Comparison of ENCODE assay signal across 9 cellular contexts in the genomic region with DNA sequence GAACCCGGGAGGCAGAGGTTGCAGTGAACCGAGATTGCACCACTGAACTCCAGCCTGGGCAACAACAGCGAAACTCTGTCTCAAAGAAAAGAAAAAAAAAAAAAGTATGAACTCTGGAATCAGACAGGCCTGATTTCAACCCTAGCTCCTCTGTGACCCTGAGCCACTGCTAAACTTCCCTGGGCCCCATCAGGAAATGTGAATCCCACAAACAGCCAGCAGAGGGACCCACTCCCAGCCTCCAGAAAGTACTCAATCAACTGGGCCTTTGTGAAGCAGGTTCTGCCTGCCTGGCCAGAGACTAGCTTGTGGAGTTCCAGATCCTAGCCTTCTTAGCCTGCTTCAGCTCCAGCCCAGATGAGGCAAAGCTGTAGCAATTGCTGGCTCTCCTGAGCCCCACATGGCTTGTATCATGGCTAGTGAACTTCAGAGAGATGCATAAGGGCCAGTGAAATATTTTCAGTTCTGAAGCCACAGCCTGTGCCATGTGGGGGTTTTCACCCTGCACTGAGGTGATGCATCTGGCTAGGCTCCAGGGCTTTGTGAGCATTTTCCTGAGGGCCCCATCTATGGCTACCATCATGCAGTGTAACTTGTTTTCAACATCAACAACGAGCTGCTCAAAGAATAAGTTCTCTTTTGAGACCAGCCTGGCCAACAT. TPM values are rescaled to one million over a fixed set of nuclear protein-coding genes. Genes with fewer than 3 reads are reported as not detected.
A peak's percentile ranks its signal among the peaks of the same experiment; 100 is the strongest.
DNase-seq lines count a peak whose midpoint lies in the region; ATAC-seq and TF ChIP-seq lines count a peak whose summit lies in the region.
"Had no signal": no experiment of that assay in that cellular context is flagged by ENCODE, and none has a peak within 500 bp of the region (broad histone marks: within the 10 kb centered on the region; RNA-seq: fewer than 3 reads in every experiment).

No MANE protein-coding gene starts in this region.

- no peak overlapping the region for H2AK5ac ChIP-seq in mesenchymal stem cell (ENCODE audit: low read length, severe bottlenecking)

- H3K4me3 ChIP-seq in mesenchymal stem cell (ENCODE audit: insufficient read depth in 1 of 2, low read depth in 1 of 2, low read length in 2 of 2), result no peak overlapping the region
- no peak overlapping the region for H3K4me3 ChIP-seq in thyroid gland (replicated peaks in 1 of 3)
- H3K4me3 ChIP-seq: skin epidermis had no signal

- TF ChIP-seq POLR2A in thyroid gland (IDR thresholded peaks at IDR 0.05), result no peak

- H3K9me3 ChIP-seq in mesenchymal stem cell (ENCODE audit: control insufficient read depth, low read length), result no peaks in the 10 kb centered on the region
- H3K9me3 ChIP-seq in thyroid gland, result no peaks in the 10 kb centered on the region

- H3K4me2 ChIP-seq in mesenchymal stem cell (ENCODE audit: low read length, poor library complexity, severe bottlenecking), result no peak overlapping the region

- H3K23ac ChIP-seq in mesenchymal stem cell (ENCODE audit: low read length in 2 of 2), result no peak overlapping the region

- no peaks in the 10 kb centered on the region for H3K79me1 ChIP-seq in mesenchymal stem cell (replicated peaks; ENCODE audit: low read length, poor library complexity, severe bottlenecking)

- WGBS in mesenchymal stem cell, result 98% methylated on average over 4 of the region's 4 CpGs
- 72 to 100% methylated on average over 2 to 4 of the region's 4 CpGs for WGBS in thyroid gland, 2 donors

- H2BK120ac ChIP-seq in mesenchymal stem cell (ENCODE audit: low read depth, low read length), result no peak overlapping the region

- H3K36me3 ChIP-seq in mesenchymal stem cell (ENCODE audit: control insufficient read depth in 1 of 2, insufficient read depth in 2 of 2, low read depth in 1 of 2, low read length in 2 of 2) (no peaks in the 10 kb centered on the region), thyroid gland (no peaks in the 10 kb centered on the region)

- H3K27ac ChIP-seq in mesenchymal stem cell (ENCODE audit: low read length, poor library complexity, severe bottlenecking), result no peak overlapping the region
- H3K27ac ChIP-seq in thyroid gland, result no peak overlapping the region

- no peak overlapping the region for H3K14ac ChIP-seq in mesenchymal stem cell (ENCODE audit: low read length in 2 of 2)

- H3K4me1 ChIP-seq in mesenchymal stem cell (ENCODE audit: control insufficient read depth, insufficient read depth, low read depth, low read length) (peaks cover 1% of the 10 kb centered on the region), thyroid gland (no peaks in the 10 kb centered on the region)

- DNase-seq in AG08395 (ENCODE audit: low spot score) (peak; percentile 50), NCI-H2107 (lab: John Stamatoyannopoulos, UW) (peak; percentile 1), mesenchymal stem cell (peak; percentile 65), thyroid gland (peak; percentile 40 to 48)
- peak; percentile 41 to 55 for DNase-seq in activated CD4-positive, alpha-beta T cell treated with anti-CD3 and anti-CD28 coated beads for 4 hours
- peak; percentile 21 for DNase-seq in effector CD8-positive, alpha-beta T cell (lab: John Stamatoyannopoulos, UW)

- H4K8ac ChIP-seq in mesenchymal stem cell (ENCODE audit: low read length), result peak overlapping the region; percentile 41

- peak in 4 of 6 experiments; percentile 27 to 54 (median 50) for TF ChIP-seq CTCF in thyroid gland (IDR thresholded peaks at IDR 0.05)

- no peak overlapping the region for H2BK15ac ChIP-seq in mesenchymal stem cell (ENCODE audit: low read depth, poor library complexity, severe bottlenecking)

- intact Hi-C loops in thyroid gland (cut with DNase I), result no loop called here

- H3K18ac ChIP-seq in mesenchymal stem cell (ENCODE audit: low read depth in 1 of 2, low read length in 2 of 2), result no peak overlapping the region

- ATAC-seq in GM18502 (IDR thresholded peaks at IDR 0.05; ENCODE audit: poor library complexity, unreplicated experiment) (peak; percentile 84), HG02885 (IDR thresholded peaks at IDR 0.05; ENCODE audit: poor library complexity, unreplicated experiment) (peak; percentile 89)

- no peak overlapping the region for H3K4ac ChIP-seq in mesenchymal stem cell (ENCODE audit: low read depth in 1 of 2, low read length in 2 of 2)

- no peak overlapping the region for H2BK12ac ChIP-seq in mesenchymal stem cell (ENCODE audit: low read length in 2 of 2)

- peaks cover 0 to 54% of the 10 kb centered on the region in 2 experiments for H3K27me3 ChIP-seq in mesenchymal stem cell (ENCODE audit: control insufficient read depth in 1 of 2, insufficient read depth in 1 of 2, low read length in 2 of 2)
- H3K27me3 ChIP-seq in thyroid gland, result no peaks in the 10 kb centered on the region

- no peak overlapping the region for H3K9ac ChIP-seq in mesenchymal stem cell (ENCODE audit: low read length)

- H2AFZ ChIP-seq in mesenchymal stem cell (ENCODE audit: low read depth, low read length), result no peak overlapping the region

- no peak overlapping the region for H2BK5ac ChIP-seq in mesenchymal stem cell (ENCODE audit: low read depth, low read length, poor library complexity, severe bottlenecking)

- no peak overlapping the region for H4K91ac ChIP-seq in mesenchymal stem cell (ENCODE audit: low read length)

RNA-seq across cellular contexts. Expression of a gene that starts 7.2 kb away (rescaled TPM):
- polyA plus RNA-seq in mesenchymal stem cell (2013, experiment 1 of 2), result 65.0 TPM
- polyA plus RNA-seq in mesenchymal stem cell (2013, experiment 2 of 2), result 67.1 TPM
- 10 to 100 TPM; 76.8 to 88.6 (median 83.9) TPM for total RNA-seq in thyroid gland

RNA-seq across cellular contexts. Expression of a gene that starts 28.5 kb away (rescaled TPM):
- 9.4 TPM for polyA plus RNA-seq in mesenchymal stem cell (2013, experiment 1 of 2)
- 8.4 TPM for polyA plus RNA-seq in mesenchymal stem cell (2013, experiment 2 of 2)
- total RNA-seq in thyroid gland, result 10 to 100 TPM; 12.9 to 20.1 (median 17.5) TPM

RNA-seq across cellular contexts. Expression of a gene that starts 37.4 kb away (rescaled TPM):
- not detected for polyA plus RNA-seq in mesenchymal stem cell (2013, experiment 1 of 2)
- polyA plus RNA-seq in mesenchymal stem cell (2013, experiment 2 of 2), result not detected
- not detected for total RNA-seq in thyroid gland

Comparison
In these comparisons a context has a peak if more than half of its experiments do, and no peak if none do; other contexts are left out.
1. DNase-seq: peak in every context shown above with its lines; median percentile 65 in mesenchymal stem cell; 50 in AG08395; 48 in activated CD4-positive, alpha-beta T cell treated with anti-CD3 and anti-CD28 coated beads for 4 hours; 44 in thyroid gland; 21 in effector CD8-positive, alpha-beta T cell; 1 in NCI-H2107.